In the genomic region with DNA sequence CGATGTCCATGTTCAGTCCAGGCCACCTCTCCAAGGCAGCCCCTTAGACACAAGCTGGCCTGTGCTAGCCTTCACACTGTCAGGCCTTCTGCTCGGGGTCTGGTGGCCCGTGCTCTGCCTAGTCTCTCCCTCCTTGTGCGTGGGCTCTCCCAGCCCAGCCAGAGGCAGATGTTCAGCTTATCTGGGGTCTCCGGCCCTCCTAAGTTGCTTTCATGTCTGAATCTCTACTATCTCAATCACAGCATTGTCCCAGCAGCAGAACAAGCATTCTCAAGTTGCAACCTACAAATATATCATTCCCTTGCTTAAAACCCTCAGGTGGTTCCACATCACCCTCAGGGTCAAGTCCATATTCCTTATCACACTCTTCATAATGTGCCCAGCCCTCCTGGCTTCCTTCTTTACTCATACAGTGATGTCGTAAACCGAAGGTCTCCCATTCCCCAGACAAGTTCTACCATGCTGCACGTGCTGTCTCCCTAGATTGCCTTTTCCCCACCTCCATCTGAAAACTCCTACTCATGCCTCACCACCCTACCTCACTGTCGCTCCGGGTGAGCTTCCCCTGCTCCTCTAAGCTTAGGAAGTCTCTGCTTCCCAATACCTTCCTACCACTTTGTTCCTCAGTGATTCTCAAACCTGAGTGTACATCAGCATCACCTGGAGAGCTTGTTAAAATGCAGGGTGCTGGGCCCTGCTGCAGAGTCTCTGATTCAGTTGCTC, we compare ENCODE assay signal across 33 cellular contexts. TPM values are rescaled to one million over a fixed set of nuclear protein-coding genes. Genes with fewer than 3 reads are reported as not detected.
DNase-seq lines count a peak whose midpoint lies in the region; ATAC-seq and TF ChIP-seq lines count a peak whose summit lies in the region.
"Had no signal": no experiment of that assay in that cellular context is flagged by ENCODE, and none has a peak within 500 bp of the region (broad histone marks: within the 10 kb centered on the region; RNA-seq: fewer than 3 reads in every experiment).

No MANE protein-coding gene starts in this region.

- intact Hi-C loops in heart left ventricle (cut with DNase I) (no loop called here), esophagus muscularis mucosa (cut with DNase I) (no loop called here)
- intact Hi-C loops in activated CD8-positive, alpha-beta T cell treated with anti-CD3 and anti-CD28 coated beads for 36 hours (cut with micrococcal nuclease): no loop called here

- POLR2A ChIA-PET in activated CD8-positive, alpha-beta T cell treated with anti-CD3 and anti-CD28 coated beads for 36 hours (lab: Charles Lee): interaction anchor here (1.3 kb wide), 1 partner anchor 10 kb away, joined by 4 read pairs; no protein-coding TSS in a partner anchor
- POLR2A ChIA-PET in HEK293T (lab: Yijun Ruan, JAX): no interaction called here

- CTCF ChIA-PET in activated CD8-positive, alpha-beta T cell treated with anti-CD3 and anti-CD28 coated beads for 36 hours (lab: Charles Lee): interaction anchor here (1.0 to 1.8 kb wide), 3 partner anchors 10 to 263 kb away, joined by 3 to 5 read pairs (median 3); no protein-coding TSS in a partner anchor
- CTCF ChIA-PET in HEK293T (lab: Yijun Ruan, JAX): no interaction called here

- TF ChIP-seq CTCF in right atrium auricular region (IDR thresholded peaks at IDR 0.05) (no peak), heart left ventricle (IDR thresholded peaks at IDR 0.05) (no peak), esophagus muscularis mucosa (IDR thresholded peaks at IDR 0.05) (no peak)
- no peak for TF ChIP-seq CTCF in activated CD8-positive, alpha-beta T cell treated with anti-CD3 and anti-CD28 coated beads for 36 hours (IDR thresholded peaks at IDR 0.05)

- no peak overlapping the region for H3K27ac ChIP-seq in right atrium auricular region
- H3K27ac ChIP-seq in heart left ventricle: no peak overlapping the region
- no peak overlapping the region for H3K27ac ChIP-seq in esophagus muscularis mucosa (replicated peaks in 1 of 4)
- H3K27ac ChIP-seq: ascending aorta, cardiac muscle cell, KMS-11, SK-N-MC, tibial artery had no signal

- TF ChIP-seq POLR2A in heart left ventricle (IDR thresholded peaks at IDR 0.05) (no peak), esophagus muscularis mucosa (IDR thresholded peaks at IDR 0.05; ENCODE audit: low read depth) (no peak)

- peak; percentile 21 for DNase-seq in right atrium auricular region (ENCODE audit: low spot score)
- no peak for DNase-seq in heart left ventricle
- no peak for DNase-seq in activated CD8-positive, alpha-beta T cell treated with anti-CD3 and anti-CD28 coated beads for 36 hours
- peak; percentile 72 for DNase-seq in esophagus muscularis mucosa (ENCODE audit: extremely low spot score)
- no peak for DNase-seq in HEK293T (ENCODE audit: extremely low spot score)
- DNase-seq in stimulated activated CD4-positive, alpha-beta T cell treated with anti-CD3 and anti-CD28 coated beads, Interleukin-15, amount 100 ng/mL, for 24 hours: no peak
- no peak for DNase-seq in DMS 273 treated with DMSO at 0.1 percent for 48 hours (lab: John Stamatoyannopoulos, UW)
- DNase-seq: activated CD4-positive, alpha-beta T cell treated with anti-CD3 and anti-CD28 coated beads for 1 hour; activated naive CD4-positive, alpha-beta T cell treated with anti-CD3 and anti-CD28 coated beads for 36 hours; activated T-cell treated with anti-CD3 and anti-CD28 coated beads, Interleukin-2, amount 50 U/mL, for 72 hours; C1 segment of cervical spinal cord; DND-41; effector CD4-positive, alpha-beta T cell; GF-D8; hippocampal formation; MM.1S; NCI-H2029; NCI-H526 treated with DMSO at 0.1 percent for 48 hours; PC-3; stimulated activated CD4-positive, alpha-beta T cell treated with anti-CD3 and anti-CD28 coated beads, Interleukin-2, amount 100 ng/mL, for 24 hours; tibial artery had no signal

- TF ChIP-seq EP300 in esophagus muscularis mucosa (IDR thresholded peaks at IDR 0.05): no peak

- H3K4me1 Mint-ChIP-seq in activated CD8-positive, alpha-beta T cell treated with anti-CD3 and anti-CD28 coated beads for 36 hours (ENCODE audit: low read depth): peaks cover 64% of the 10 kb centered on the region
- H3K4me1 Mint-ChIP-seq: nephron had no signal

- H3K9me3 Mint-ChIP-seq in activated CD8-positive, alpha-beta T cell treated with anti-CD3 and anti-CD28 coated beads for 36 hours: no peaks in the 10 kb centered on the region
- H3K9me3 Mint-ChIP-seq: activated naive CD4-positive, alpha-beta T cell treated with anti-CD3 and anti-CD28 coated beads for 36 hours; activated T-cell treated with anti-CD3 and anti-CD28 coated beads, Interleukin-2, amount 50 U/mL, for 72 hours; H9; nephron; T-helper 2 cell treated with Interferon-gamma antibody and Interleukin-4, amounts not matched to agents 5 μg/mL and 100 μg/mL, for 36 hours had no signal

- no peak overlapping the region for H3K4me3 Mint-ChIP-seq in activated CD8-positive, alpha-beta T cell treated with anti-CD3 and anti-CD28 coated beads for 36 hours
- H3K4me3 Mint-ChIP-seq: activated naive CD4-positive, alpha-beta T cell treated with anti-CD3 and anti-CD28 coated beads for 36 hours; activated T-cell treated with anti-CD3 and anti-CD28 coated beads, Interleukin-2, amount 50 U/mL, for 72 hours; H9; nephron; T-helper 2 cell treated with Interferon-gamma antibody and Interleukin-4, amounts not matched to agents 5 μg/mL and 100 μg/mL, for 36 hours had no signal

- H3K9me3 ChIP-seq in right atrium auricular region (no peaks in the 10 kb centered on the region), heart left ventricle (no peaks in the 10 kb centered on the region), esophagus muscularis mucosa (no peaks in the 10 kb centered on the region)
- H3K9me3 ChIP-seq: ascending aorta, tibial artery had no signal

- H3K4me3 ChIP-seq in right atrium auricular region: no peak overlapping the region
- H3K4me3 ChIP-seq in heart left ventricle: no peak overlapping the region
- no peak overlapping the region for H3K4me3 ChIP-seq in esophagus muscularis mucosa
- H3K4me3 ChIP-seq: ascending aorta, cardiac muscle cell, lung, SK-N-MC, smooth muscle cell, tibial artery had no signal

- H3K4me1 ChIP-seq in right atrium auricular region (no peaks in the 10 kb centered on the region), heart left ventricle (no peaks in the 10 kb centered on the region), esophagus muscularis mucosa (no peaks in the 10 kb centered on the region)
- H3K4me1 ChIP-seq: ascending aorta, tibial artery had no signal

- H3K27me3 ChIP-seq in right atrium auricular region (no peaks in the 10 kb centered on the region), heart left ventricle (peaks cover 0 to 26% (median 0%) of the 10 kb centered on the region in 9 donors), esophagus muscularis mucosa (peaks cover 0 to 15% (median 0%) of the 10 kb centered on the region in 4 donors)
- H3K27me3 ChIP-seq: ascending aorta had no signal

- H3K27ac Mint-ChIP-seq in activated CD8-positive, alpha-beta T cell treated with anti-CD3 and anti-CD28 coated beads for 36 hours: peak overlapping the region; percentile 83
- H3K27ac Mint-ChIP-seq: activated T-cell treated with anti-CD3 and anti-CD28 coated beads, Interleukin-2, amount 50 U/mL, for 72 hours; nephron; T-helper 2 cell treated with Interferon-gamma antibody and Interleukin-4, amounts not matched to agents 5 μg/mL and 100 μg/mL, for 36 hours had no signal

- H3K36me3 Mint-ChIP-seq in activated CD8-positive, alpha-beta T cell treated with anti-CD3 and anti-CD28 coated beads for 36 hours (ENCODE audit: low read depth): no peaks in the 10 kb centered on the region

- H3K36me3 ChIP-seq in right atrium auricular region: no peaks in the 10 kb centered on the region
- H3K36me3 ChIP-seq in heart left ventricle: no peaks in the 10 kb centered on the region
- no peaks in the 10 kb centered on the region for H3K36me3 ChIP-seq in esophagus muscularis mucosa
- H3K36me3 ChIP-seq: ascending aorta, cardiac muscle cell, tibial artery had no signal

- H3K27me3 Mint-ChIP-seq in activated CD8-positive, alpha-beta T cell treated with anti-CD3 and anti-CD28 coated beads for 36 hours: no peaks in the 10 kb centered on the region

- 73 to 82% (median 81%) methylated on average over 10 of the region's 10 CpGs for WGBS in heart left ventricle, 4 donors
- 93% methylated on average over 10 of the region's 10 CpGs for WGBS in esophagus muscularis mucosa

- no peak for ATAC-seq in heart left ventricle
- no peak for ATAC-seq in activated CD8-positive, alpha-beta T cell treated with anti-CD3 and anti-CD28 coated beads for 36 hours
- ATAC-seq: activated T-cell treated with anti-CD3 and anti-CD28 coated beads, Interleukin-2, amount 50 U/mL, for 72 hours; PC-3 had no signal

TF ChIP-seq in HEK293T, 16 proteins besides CTCF, POLR2A, EP300 and RAD21 (continues in another document):
- no peak for TF ChIP-seq TARDBP (IDR thresholded peaks at IDR 0.05)
- TF ChIP-seq FOXA1 (IDR thresholded peaks at IDR 0.05): no peak
- TF ChIP-seq CTBP1 (IDR thresholded peaks at IDR 0.05; ENCODE audit: borderline replicate concordance): no peak
- no peak for TF ChIP-seq L3MBTL2 (conservative IDR thresholded peaks at IDR 0.05)
- no peak for TF ChIP-seq SUZ12 (IDR thresholded peaks at IDR 0.05)
- no peak for TF ChIP-seq HDGF (IDR thresholded peaks at IDR 0.05; ENCODE audit: borderline replicate concordance)

RNA-seq across cellular contexts. Expression of a gene that starts 1.5 kb away (rescaled TPM):
- total RNA-seq in right atrium auricular region (not detected), heart left ventricle (not detected), esophagus muscularis mucosa (not detected)
- not detected for polyA plus RNA-seq in heart left ventricle
- under 1 TPM in 1 of 2 experiments, not detected in 1; 0.20 TPM for total RNA-seq in activated CD8-positive, alpha-beta T cell treated with anti-CD3 and anti-CD28 coated beads for 36 hours
- total RNA-seq: activated CD8-positive, alpha-beta memory T cell treated with anti-CD3 and anti-CD28 coated beads for 36 hours; ascending aorta; cardiac muscle cell; H9; lung; osteoblast; PC-3; renal cortical epithelial cell; smooth muscle cell had no signal
- polyA plus RNA-seq: cardiac muscle cell, smooth muscle cell had no signal

RNA-seq across cellular contexts. Expression of a gene that starts 15.6 kb away (rescaled TPM):
- not detected for total RNA-seq in right atrium auricular region
- total RNA-seq in heart left ventricle: not detected
- polyA plus RNA-seq in heart left ventricle: not detected
- under 1 TPM; 0.16 to 0.32 TPM for total RNA-seq in activated CD8-positive, alpha-beta T cell treated with anti-CD3 and anti-CD28 coated beads for 36 hours
- total RNA-seq in esophagus muscularis mucosa: not detected
- total RNA-seq: activated CD8-positive, alpha-beta memory T cell treated with anti-CD3 and anti-CD28 coated beads for 36 hours; ascending aorta; cardiac muscle cell; H9; osteoblast; PC-3; renal cortical epithelial cell; smooth muscle cell had no signal
- polyA plus RNA-seq: cardiac muscle cell, smooth muscle cell had no signal

RNA-seq across cellular contexts. Expression of a gene that starts 35.2 kb away (rescaled TPM):
- total RNA-seq in right atrium auricular region (not detected), heart left ventricle (not detected), esophagus muscularis mucosa (not detected)
- polyA plus RNA-seq in heart left ventricle: not detected
- total RNA-seq in activated CD8-positive, alpha-beta T cell treated with anti-CD3 and anti-CD28 coated beads for 36 hours: not detected
- total RNA-seq: activated CD8-positive, alpha-beta memory T cell treated with anti-CD3 and anti-CD28 coated beads for 36 hours; activated naive CD4-positive, alpha-beta T cell treated with anti-CD3 and anti-CD28 coated beads for 36 hours; activated T-cell treated with anti-CD3 and anti-CD28 coated beads, Interleukin-2, amount 50 U/mL, for 72 hours; ascending aorta; cardiac muscle cell; H9; lung; osteoblast; PC-3; renal cortical epithelial cell; smooth muscle cell had no signal
- polyA plus RNA-seq: cardiac muscle cell, smooth muscle cell had no signal

RNA-seq across cellular contexts. Expression of a gene that starts 43.2 kb away (rescaled TPM):
- total RNA-seq in right atrium auricular region: 1 to 10 TPM in 1 of 2 donors, not detected in 1; 2.9 TPM
- not detected for total RNA-seq in heart left ventricle
- polyA plus RNA-seq in heart left ventricle: not detected
- not detected for total RNA-seq in activated CD8-positive, alpha-beta T cell treated with anti-CD3 and anti-CD28 coated beads for 36 hours
- total RNA-seq in esophagus muscularis mucosa: not detected
- total RNA-seq: activated CD8-positive, alpha-beta memory T cell treated with anti-CD3 and anti-CD28 coated beads for 36 hours; activated naive CD4-positive, alpha-beta T cell treated with anti-CD3 and anti-CD28 coated beads for 36 hours; ascending aorta; cardiac muscle cell; H9; lung; osteoblast; PC-3; renal cortical epithelial cell; smooth muscle cell had no signal
- polyA plus RNA-seq: cardiac muscle cell, lung, smooth muscle cell had no signal

Comparison
In these comparisons a context has a peak if more than half of its experiments do, and no peak if none do; other contexts are left out.
1. DNase-seq: peak in right atrium auricular region (single experiment) and esophagus muscularis mucosa (single experiment); none in heart left ventricle (0 of 5), activated CD8-positive, alpha-beta T cell treated with anti-CD3 and anti-CD28 coated beads for 36 hours (single experiment), HEK293T (single experiment), stimulated activated CD4-positive, alpha-beta T cell treated with anti-CD3 and anti-CD28 coated beads, Interleukin-15, amount 100 ng/mL, for 24 hours (single experiment) and DMS 273 treated with DMSO at 0.1 percent for 48 hours (single experiment).